In genomic region chr2:203535784-203536590, GRCh38 we compare ENCODE assay signal across 8 cellular contexts. TPM values are rescaled to one million over a fixed set of nuclear protein-coding genes. Genes with fewer than 3 reads are reported as not detected.
DNase-seq lines count a peak whose midpoint lies in the region; ATAC-seq and TF ChIP-seq lines count a peak whose summit lies in the region.

No MANE protein-coding gene starts in this region.

- ATAC-seq in HG03469 (IDR thresholded peaks at IDR 0.05; ENCODE audit: unreplicated experiment) (no peak), HG02938 (IDR thresholded peaks at IDR 0.05; ENCODE audit: unreplicated experiment) (no peak)

- H3K4me3 ChIP-seq in OCI-LY1 (ENCODE audit: low read depth, low read length, poor library complexity, severe bottlenecking), result peak overlapping the region; percentile 64
- H3K4me3 ChIP-seq in endocrine pancreas (ENCODE audit: control insufficient read depth, insufficient read depth, low read length), result peak overlapping the region; percentile 68
- peak overlapping the region; percentile 76 for H3K4me3 ChIP-seq in neural cell (ENCODE audit: low read length)

- H4K20me1 ChIP-seq in OCI-LY1 (ENCODE audit: insufficient read depth, low read length) (no peaks in the 10 kb centered on the region), neural cell (ENCODE audit: insufficient read depth) (peaks cover 7% of the 10 kb centered on the region)

- H3K9me2 ChIP-seq in OCI-LY1 (ENCODE audit: low read depth, low read length) (no peaks in the 10 kb centered on the region), neural cell (ENCODE audit: insufficient read depth, low read length) (no peaks in the 10 kb centered on the region)

- TF ChIP-seq RAD21 in neural cell (conservative IDR thresholded peaks at IDR 0.05), result no peak

- H3K36me3 ChIP-seq in OCI-LY1 (ENCODE audit: insufficient read depth, low read length), result no peaks in the 10 kb centered on the region
- H3K36me3 ChIP-seq in endocrine pancreas (ENCODE audit: control insufficient read depth, insufficient read depth, low read length), result no peaks in the 10 kb centered on the region
- H3K36me3 ChIP-seq in neural cell (ENCODE audit: insufficient read depth, low read length), result no peaks in the 10 kb centered on the region

- DNase-seq in EH (ENCODE audit: low read depth) (peak; percentile 68), SW480 (ENCODE audit: low spot score) (no peak)
- DNase-seq in stimulated activated CD4-positive, alpha-beta T cell treated with anti-CD3 and anti-CD28 coated beads, Interleukin-4, amount 100 ng/mL, for 24 hours, result no peak

- H3K9ac ChIP-seq in OCI-LY1 (ENCODE audit: low read length), result peak overlapping the region; percentile 60; the same call in 1 of the 2 replicates
- peak overlapping the region; percentile 50 for H3K9ac ChIP-seq in endocrine pancreas (ENCODE audit: control insufficient read depth, insufficient read depth, low read length)
- peak overlapping the region; percentile 95 for H3K9ac ChIP-seq in neural cell (ENCODE audit: low read length)

- H3F3A ChIP-seq in OCI-LY1 (ENCODE audit: insufficient read depth, low read length), result no peaks in the 10 kb centered on the region
- H3F3A ChIP-seq in neural cell (ENCODE audit: insufficient read depth, low read length, poor library complexity, severe bottlenecking), result peaks cover 4% of the 10 kb centered on the region

- H3K4me1 ChIP-seq in OCI-LY1 (ENCODE audit: insufficient read depth, low read length, severe bottlenecking) (peaks cover 20% of the 10 kb centered on the region), endocrine pancreas (ENCODE audit: control insufficient read depth, insufficient read depth, low read length) (peaks cover 8% of the 10 kb centered on the region)

- H3K9me3 ChIP-seq in OCI-LY1 (ENCODE audit: low read length) (0 out of 2 replicates have a peak, but pooled peaks cover 3% of the 10 kb centered on the region), endocrine pancreas (ENCODE audit: control insufficient read depth, low read length) (no peaks in the 10 kb centered on the region), neural cell (ENCODE audit: low read length) (no peaks in the 10 kb centered on the region)

- H3K27me3 ChIP-seq in OCI-LY1 (ENCODE audit: insufficient read depth, low read length) (peaks cover 7% of the 10 kb centered on the region; the same call in 1 of the 2 replicates), endocrine pancreas (ENCODE audit: control insufficient read depth, insufficient read depth, low read length) (no peaks in the 10 kb centered on the region), neural cell (ENCODE audit: insufficient read depth, low read depth, low read length) (no peaks in the 10 kb centered on the region)

- H2AFZ ChIP-seq in OCI-LY1 (ENCODE audit: low read length), result no peak overlapping the region
- peak overlapping the region; percentile 79 for H2AFZ ChIP-seq in neural cell (ENCODE audit: low read depth, low read length)

- H3K79me2 ChIP-seq in OCI-LY1 (ENCODE audit: insufficient read depth, low read length) (no peaks in the 10 kb centered on the region), neural cell (replicated peaks; ENCODE audit: insufficient read depth, low read length) (peaks cover 26% of the 10 kb centered on the region)

- TF ChIP-seq CTCF in OCI-LY1 (IDR thresholded peaks at IDR 0.05; ENCODE audit: low read length) (no peak), neural cell (IDR thresholded peaks at IDR 0.05; ENCODE audit: poor library complexity, severe bottlenecking) (no peak)

- no peak overlapping the region for H3K27ac ChIP-seq in OCI-LY1 (ENCODE audit: low read depth, low read length, poor library complexity, severe bottlenecking)
- H3K27ac ChIP-seq in neural cell (ENCODE audit: low read length), result peak overlapping the region; percentile 78

- no peak for TF ChIP-seq EP300 in neural cell (conservative IDR thresholded peaks at IDR 0.05; ENCODE audit: poor library complexity, severe bottlenecking)

- H3K4me2 ChIP-seq in OCI-LY1 (ENCODE audit: low read length), result peak overlapping the region; percentile 79
- peak overlapping the region; percentile 79 for H3K4me2 ChIP-seq in neural cell (ENCODE audit: low read length)

TF ChIP-seq in neural cell, 6 proteins besides CTCF, POLR2A, EP300 and RAD21:
- peak; percentile 14 for TF ChIP-seq REST (IDR thresholded peaks at IDR 0.05; ENCODE audit: borderline replicate concordance)
- no peak for TF ChIP-seq POLR2AphosphoS5 (IDR thresholded peaks at IDR 0.05)

RNA-seq across cellular contexts. Expression of gene RAPH1, which starts 0.9 kb away (rescaled TPM):
- 13.9 and 17.9 TPM in 2 replicates for polyA plus RNA-seq in neural cell
- polyA minus RNA-seq in neural cell, result 54.5 and 79.4 TPM in 2 replicates
